ENCODE assay signal across 31 cellular contexts in the genomic region with DNA sequence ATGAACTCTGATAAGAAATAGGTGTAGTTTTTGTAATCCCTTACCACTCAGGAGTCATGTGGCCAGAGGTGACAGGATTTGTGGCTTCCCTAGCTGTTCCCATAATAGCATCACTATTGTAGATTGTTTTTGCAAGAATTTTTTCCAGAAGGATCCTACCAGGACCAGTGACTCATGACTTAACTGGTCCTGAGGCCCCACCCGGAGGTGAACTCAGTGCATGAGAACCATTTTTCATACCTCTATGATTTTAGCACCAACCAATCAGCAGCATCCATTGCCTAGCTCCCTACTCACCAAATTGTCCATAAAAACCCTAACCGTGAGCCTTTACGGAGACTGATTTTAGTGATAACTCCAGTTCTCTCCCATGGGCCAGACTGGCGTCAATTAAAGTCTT.
DNase-seq lines count a peak whose midpoint lies in the region; ATAC-seq and TF ChIP-seq lines count a peak whose summit lies in the region.
"Had no signal": no experiment of that assay in that cellular context is flagged by ENCODE, and none has a peak within 500 bp of the region (broad histone marks: within the 10 kb centered on the region; RNA-seq: fewer than 3 reads in every experiment).

No MANE protein-coding gene starts in this region.

- H3K4me1 ChIP-seq in PC-3 (ENCODE audit: insufficient read depth, low read length) (peaks cover 11% of the 10 kb centered on the region), fibroblast of lung (ENCODE audit: control insufficient read depth, extremely low read depth, insufficient read depth, low read length) (no peaks in the 10 kb centered on the region)
- H3K4me1 ChIP-seq: gastroesophageal sphincter, pancreas, right atrium auricular region, spleen, suprapubic skin had no signal

- H3K9me2 ChIP-seq in PC-3 (replicated peaks; ENCODE audit: low read length), result no peaks in the 10 kb centered on the region

- CTCF ChIA-PET in PC-3 (lab: Charles Lee), result no interaction called here
- CTCF ChIA-PET in CD4-positive, alpha-beta T cell (lab: Charles Lee), result no interaction called here

- no peaks in the 10 kb centered on the region for H3F3A ChIP-seq in PC-3 (ENCODE audit: low read length, unreplicated experiment)

- no peaks in the 10 kb centered on the region for H3K36me3 ChIP-seq in PC-3 (ENCODE audit: low read depth, low read length)
- H3K36me3 ChIP-seq in fibroblast of lung (ENCODE audit: control insufficient read depth, insufficient read depth, low read length), result no peaks in the 10 kb centered on the region
- H3K36me3 ChIP-seq: BLaER1, gastroesophageal sphincter, pancreas, right atrium auricular region, spleen, suprapubic skin had no signal

- peak; percentile 13 for DNase-seq in AG08395 (ENCODE audit: low spot score)
- peak; percentile 26 for DNase-seq in HCEC 1CT
- peak; percentile 21 for DNase-seq in PC-3
- DNase-seq in fibroblast of lung (ENCODE audit: low read depth in 2 of 2), result peak; percentile 1 to 42
- no peak for DNase-seq in NCI-H1930 (lab: John Stamatoyannopoulos, UW)
- no peak for DNase-seq in CD4-positive, alpha-beta T cell
- DNase-seq in NK-92 treated with Interleukin-12 subunit alpha and Interleukin-12 subunit beta, amount 100 ng/mL, for 24 hours (lab: John Stamatoyannopoulos, UW), result no peak
- DNase-seq: activated CD4-positive, alpha-beta T cell treated with anti-CD3 and anti-CD28 coated beads, Interleukin-2, amount 50 U/mL, for 1 hour; activated CD8-positive, alpha-beta memory T cell treated with anti-CD3 and anti-CD28 coated beads, Interleukin-2, amount 10 ng/mL, durations not matched to agents 7 days and 5 days; activated naive CD4-positive, alpha-beta T cell treated with anti-CD3 and anti-CD28 coated beads, Interleukin-2, amount 50 U/mL, for 16 hours; amygdala; Calu3; kidney; NCI-H1092; NCI-H2029 treated with DMSO at 0.1 percent for 48 hours; NCI-H82; pancreas; Right ventricle myocardium superior; spleen; stimulated activated CD4-positive, alpha-beta T cell treated with anti-CD3 and anti-CD28 coated beads, Interleukin-2, amount 100 ng/mL, for 48 hours; stimulated activated naive B cell treated with anti-CD40 and anti-IgM and Interleukin-4, amounts not matched to agents 10 μg/mL and 1 μg/mL and 100 μg/mL, for 72 hours; T1000 had no signal

- H3K9ac ChIP-seq in PC-3 (ENCODE audit: low read length) (no peak overlapping the region), fibroblast of lung (ENCODE audit: insufficient read depth, low read length) (no peak overlapping the region)
- H3K9ac ChIP-seq: BLaER1, KMS-11 had no signal

- no peak overlapping the region for H3K27ac Mint-ChIP-seq in CD4-positive, alpha-beta T cell
- H3K27ac Mint-ChIP-seq: activated CD8-positive, alpha-beta memory T cell treated with anti-CD3 and anti-CD28 coated beads, Interleukin-2, amount 10 ng/mL, durations not matched to agents 7 days and 5 days; stimulated activated naive B cell treated with anti-CD40 and anti-IgM and Interleukin-4, amounts not matched to agents 10 μg/mL and 1 μg/mL and 100 μg/mL, for 72 hours; WTC11 had no signal

- H4K20me1 ChIP-seq in PC-3 (ENCODE audit: low read length), result no peaks in the 10 kb centered on the region
- H4K20me1 ChIP-seq in fibroblast of lung (ENCODE audit: control insufficient read depth, extremely low read depth, insufficient read depth, low read length), result no peaks in the 10 kb centered on the region
- H4K20me1 ChIP-seq: BLaER1 had no signal

- POLR2A ChIA-PET in PC-3 (lab: Charles Lee; ENCODE audit: unreplicated experiment), result no interaction called here
- POLR2A ChIA-PET in CD4-positive, alpha-beta T cell (lab: Charles Lee), result no interaction called here

- no peaks in the 10 kb centered on the region for H3K79me2 ChIP-seq in PC-3 (ENCODE audit: low read length)
- H3K79me2 ChIP-seq in fibroblast of lung (ENCODE audit: control insufficient read depth, insufficient read depth, low read length), result no peaks in the 10 kb centered on the region

- H2AFZ ChIP-seq in PC-3 (ENCODE audit: low read length) (no peak overlapping the region), fibroblast of lung (ENCODE audit: low read length) (no peak overlapping the region)

- TF ChIP-seq CTCF in PC-3 (conservative IDR thresholded peaks at IDR 0.05; ENCODE audit: low read depth, low read length) (peak; percentile 17; the same call in 1 of the 2 replicates), fibroblast of lung (conservative IDR thresholded peaks at IDR 0.05 in 1 of 2, IDR thresholded peaks at IDR 0.05 in 1 of 2; ENCODE audit: low read depth in 1 of 2, low read length in 2 of 2) (no peak)
- no peak for TF ChIP-seq CTCF in CD4-positive, alpha-beta T cell (IDR thresholded peaks at IDR 0.05)

- no peak overlapping the region for H3K4me3 Mint-ChIP-seq in CD4-positive, alpha-beta T cell
- H3K4me3 Mint-ChIP-seq: activated CD8-positive, alpha-beta memory T cell treated with anti-CD3 and anti-CD28 coated beads, Interleukin-2, amount 10 ng/mL, durations not matched to agents 7 days and 5 days; stimulated activated naive B cell treated with anti-CD40 and anti-IgM and Interleukin-4, amounts not matched to agents 10 μg/mL and 1 μg/mL and 100 μg/mL, for 72 hours; WTC11 had no signal

- no peaks in the 10 kb centered on the region for H3K4me1 Mint-ChIP-seq in CD4-positive, alpha-beta T cell (ENCODE audit: low read depth)
- H3K4me1 Mint-ChIP-seq: activated CD8-positive, alpha-beta memory T cell treated with anti-CD3 and anti-CD28 coated beads, Interleukin-2, amount 10 ng/mL, durations not matched to agents 7 days and 5 days had no signal

- H3K27ac ChIP-seq in PC-3 (ENCODE audit: low read length) (no peak overlapping the region), fibroblast of lung (ENCODE audit: insufficient read depth, low read length) (no peak overlapping the region)
- H3K27ac ChIP-seq in CD4-positive, alpha-beta T cell (ENCODE audit: low read depth, low read length), result no peak overlapping the region
- H3K27ac ChIP-seq: A549, BLaER1, gastroesophageal sphincter, KMS-11, pancreas, right atrium auricular region, spleen, suprapubic skin had no signal

- H3K4me3 ChIP-seq in PC-3 (ENCODE audit: low read length) (no peak overlapping the region), fibroblast of lung (replicated peaks in 1 of 4; ENCODE audit: control extremely low read depth in 1 of 4, insufficient read depth in 1 of 4, low read depth in 3 of 4, low read length in 4 of 4) (no peak overlapping the region)
- H3K4me3 ChIP-seq: A549, BLaER1, gastroesophageal sphincter, lung, pancreas, right atrium auricular region, spleen, suprapubic skin had no signal

- ATAC-seq in PC-3, result no peak
- ATAC-seq in GM18502 (IDR thresholded peaks at IDR 0.05; ENCODE audit: poor library complexity, unreplicated experiment), result no peak
- ATAC-seq in CD4-positive, alpha-beta T cell (ENCODE audit: poor library complexity), result no peak
- ATAC-seq: A549; activated CD8-positive, alpha-beta memory T cell treated with anti-CD3 and anti-CD28 coated beads, Interleukin-2, amount 10 ng/mL, durations not matched to agents 7 days and 5 days; gastroesophageal sphincter; pancreas; stimulated activated naive B cell treated with anti-CD40 and anti-IgM and Interleukin-4, amounts not matched to agents 10 μg/mL and 1 μg/mL and 100 μg/mL, for 72 hours; WTC11 had no signal

- no peak overlapping the region for H3K4me2 ChIP-seq in PC-3 (ENCODE audit: low read length)
- H3K4me2 ChIP-seq in fibroblast of lung (ENCODE audit: extremely low read depth, insufficient read depth, low read length), result no peak overlapping the region
- H3K4me2 ChIP-seq: A549, BLaER1, KMS-11 had no signal

- H3K9me3 Mint-ChIP-seq in CD4-positive, alpha-beta T cell, result no peaks in the 10 kb centered on the region
- H3K9me3 Mint-ChIP-seq: WTC11 had no signal

- intact Hi-C loops in PC-3 (cut with micrococcal nuclease), result no loop called here
- intact Hi-C loops in CD4-positive, alpha-beta T cell (cut with DNase I, micrococcal nuclease), result no loop called here

- BruUV-seq in PC-3 (replicated peaks; lab: Mats Ljungman, UMichigan), result no TSS peak

- H3K27me3 Mint-ChIP-seq in CD4-positive, alpha-beta T cell, result no peaks in the 10 kb centered on the region
- H3K27me3 Mint-ChIP-seq: activated CD8-positive, alpha-beta memory T cell treated with anti-CD3 and anti-CD28 coated beads, Interleukin-2, amount 10 ng/mL, durations not matched to agents 7 days and 5 days had no signal

- H3K36me3 Mint-ChIP-seq in CD4-positive, alpha-beta T cell (ENCODE audit: low read depth), result no peaks in the 10 kb centered on the region
- H3K36me3 Mint-ChIP-seq: activated CD8-positive, alpha-beta memory T cell treated with anti-CD3 and anti-CD28 coated beads, Interleukin-2, amount 10 ng/mL, durations not matched to agents 7 days and 5 days; WTC11 had no signal

- H3K27me3 ChIP-seq in PC-3 (ENCODE audit: low read length) (no peaks in the 10 kb centered on the region), fibroblast of lung (ENCODE audit: control insufficient read depth, insufficient read depth, low read length) (no peaks in the 10 kb centered on the region)
- H3K27me3 ChIP-seq in CD4-positive, alpha-beta T cell (ENCODE audit: control insufficient read depth, insufficient read depth, low read length), result no peaks in the 10 kb centered on the region
- H3K27me3 ChIP-seq: BLaER1, gastroesophageal sphincter, pancreas, right atrium auricular region, spleen, suprapubic skin had no signal

- H3K9me3 ChIP-seq in PC-3 (ENCODE audit: low read length) (no peaks in the 10 kb centered on the region), fibroblast of lung (ENCODE audit: control insufficient read depth, insufficient read depth, low read depth, low read length) (no peaks in the 10 kb centered on the region)
- H3K9me3 ChIP-seq in CD4-positive, alpha-beta T cell (ENCODE audit: control insufficient read depth, low read length), result no peaks in the 10 kb centered on the region
- H3K9me3 ChIP-seq: A549, BLaER1, gastroesophageal sphincter, pancreas, right atrium auricular region, spleen, suprapubic skin had no signal

Comparison
In these comparisons a context has a peak if more than half of its experiments do, and no peak if none do; other contexts are left out.
1. DNase-seq: peak in AG08395 (single experiment), HCEC 1CT (single experiment), PC-3 (single experiment) and fibroblast of lung (2 of 2); none in NCI-H1930 (0 of 2), CD4-positive, alpha-beta T cell (0 of 10) and NK-92 treated with Interleukin-12 subunit alpha and Interleukin-12 subunit beta, amount 100 ng/mL, for 24 hours (single experiment).